In genomic region chr5:95086932-95087818, GRCh38 we compare ENCODE assay signal across 13 cellular contexts.
DNase-seq lines count a peak whose midpoint lies in the region; ATAC-seq, FAIRE-seq and TF ChIP-seq lines count a peak whose summit lies in the region.
"Had no signal": no experiment of that assay in that cellular context is flagged by ENCODE, and none has a peak within 500 bp of the region (broad histone marks: within the 10 kb centered on the region; RNA-seq: fewer than 3 reads in every experiment).

No MANE protein-coding gene starts in this region.

- TF ChIP-seq POLR2A in H1 (IDR thresholded peaks at IDR 0.05; ENCODE audit: control extremely low read depth in 1 of 2, low read depth in 2 of 2, low read length in 2 of 2) = no peak

- no peak overlapping the region for H3K4me3 ChIP-seq in H1 (ENCODE audit: extremely low read depth in 1 of 4, insufficient read depth in 2 of 4, low read depth in 3 of 4, low read length in 4 of 4)
- H3K4me3 ChIP-seq: suprapubic skin had no signal

- peaks cover 1% of the 10 kb centered on the region for H3K27me3 Mint-ChIP-seq in activated CD4-positive, alpha-beta memory T cell treated with anti-CD3 and anti-CD28 coated beads, Interleukin-2, amount 10 ng/mL, durations not matched to agents 7 days and 5 days
- no peaks in the 10 kb centered on the region for H3K27me3 Mint-ChIP-seq in effector memory CD8-positive, alpha-beta T cell

- FAIRE-seq in H1 (lab: Jason Lieb, UNC) = no peak

- no peaks in the 10 kb centered on the region for H3K36me3 ChIP-seq in H1 (ENCODE audit: control insufficient read depth in 2 of 4, insufficient read depth in 4 of 4, low read length in 3 of 4)
- H3K36me3 ChIP-seq: suprapubic skin had no signal

- no peak for TF ChIP-seq RAD21 in H1 (IDR thresholded peaks at IDR 0.05 in 1 of 2, conservative IDR thresholded peaks at IDR 0.05 in 1 of 2; ENCODE audit: low read depth in 2 of 2, low read length in 2 of 2)

- no peaks in the 10 kb centered on the region for H3K36me3 Mint-ChIP-seq in activated CD4-positive, alpha-beta memory T cell treated with anti-CD3 and anti-CD28 coated beads, Interleukin-2, amount 10 ng/mL, durations not matched to agents 7 days and 5 days (ENCODE audit: low read depth)
- H3K36me3 Mint-ChIP-seq in effector memory CD8-positive, alpha-beta T cell (ENCODE audit: insufficient read depth) = no peaks in the 10 kb centered on the region

- no peak overlapping the region for H3K4me3 Mint-ChIP-seq in activated CD4-positive, alpha-beta memory T cell treated with anti-CD3 and anti-CD28 coated beads, Interleukin-2, amount 10 ng/mL, durations not matched to agents 7 days and 5 days
- no peak overlapping the region for H3K4me3 Mint-ChIP-seq in effector memory CD8-positive, alpha-beta T cell

- H3K27me3 ChIP-seq in H1 (replicated peaks in 1 of 4; ENCODE audit: control insufficient read depth in 3 of 4, extremely low read depth in 1 of 4, insufficient read depth in 3 of 4, low read length in 3 of 4) = no peaks in the 10 kb centered on the region; a peak in 1 of 7 replicates
- H3K27me3 ChIP-seq: suprapubic skin had no signal

- CTCF ChIA-PET in H1 (lab: Charles Lee; ENCODE audit: partially characterized antibody) = interaction anchor here (0.6 to 1.0 kb wide), 2 partner anchors 91 to 476 kb away, joined by 3 to 4 read pairs; no protein-coding TSS in a partner anchor
- CTCF ChIA-PET in activated CD4-positive, alpha-beta memory T cell treated with anti-CD3 and anti-CD28 coated beads, Interleukin-2, amount 10 ng/mL, durations not matched to agents 7 days and 5 days (lab: Charles Lee) = no interaction called here

- no peak overlapping the region for H3K9ac ChIP-seq in H1 (replicated peaks in 1 of 4; ENCODE audit: extremely low read depth in 1 of 4, low read depth in 3 of 4, low read length in 3 of 4)

- no peaks in the 10 kb centered on the region; the same call in 1 of the 2 replicates for H3K23me2 ChIP-seq in H1 (ENCODE audit: low read depth, low read length)

- no peak overlapping the region for H2AK5ac ChIP-seq in H1 (ENCODE audit: low read depth, low read length)

- H2AFZ ChIP-seq in H1 (ENCODE audit: low read length) = 0 out of 2 replicates have a peak overlapping the region, but pooled peaks have one; percentile 6

- no peak overlapping the region for H3K23ac ChIP-seq in H1 (ENCODE audit: insufficient read length)

- H3K79me1 ChIP-seq in H1 (ENCODE audit: low read depth, low read length) = no peaks in the 10 kb centered on the region

- DNase-seq in H1 (ENCODE audit: low read depth in 1 of 2, low spot score in 2 of 2) (no peak), NCI-H82 (lab: John Stamatoyannopoulos, UW) (no peak)
- no peak for DNase-seq in stimulated activated CD8-positive, alpha-beta memory T cell treated with anti-CD3 and anti-CD28 coated beads, Interleukin-4, amount 100 ng/mL, for 48 hours
- DNase-seq in activated CD4-positive, alpha-beta memory T cell treated with anti-CD3 and anti-CD28 coated beads, Interleukin-2, amount 10 ng/mL, durations not matched to agents 7 days and 5 days = no peak
- DNase-seq in effector memory CD8-positive, alpha-beta T cell = no peak
- DNase-seq: DMS153; erythroblast; stimulated activated CD4-positive, alpha-beta T cell treated with anti-CD3 and anti-CD28 coated beads, Interleukin-12 subunit alpha, Interleukin-12 subunit beta, amount 100 ng/mL, for 4 hours had no signal

- no peaks in the 10 kb centered on the region for H3K9me3 ChIP-seq in H1 (ENCODE audit: insufficient read depth in 2 of 2, low read depth in 1 of 2, low read length in 1 of 2)
- H3K9me3 ChIP-seq: suprapubic skin had no signal

- POLR2A ChIA-PET in H1 (lab: Charles Lee; ENCODE audit: partially characterized antibody) = no interaction called here
- POLR2A ChIA-PET in activated CD4-positive, alpha-beta memory T cell treated with anti-CD3 and anti-CD28 coated beads, Interleukin-2, amount 10 ng/mL, durations not matched to agents 7 days and 5 days (lab: Charles Lee) = no interaction called here

- no peak overlapping the region for H3K14ac ChIP-seq in H1 (ENCODE audit: insufficient read length)

- no peak overlapping the region for H3K4me2 ChIP-seq in H1 (ENCODE audit: insufficient read depth in 1 of 2, low read depth in 2 of 2, low read length in 2 of 2)

- no peak overlapping the region for H2BK20ac ChIP-seq in H1 (ENCODE audit: low read length)

- no peaks in the 10 kb centered on the region for H4K20me1 ChIP-seq in H1 (replicated peaks in 1 of 2; ENCODE audit: control insufficient read depth in 1 of 2, insufficient read depth in 2 of 2, low read length in 2 of 2)

- H3K9me3 Mint-ChIP-seq in activated CD4-positive, alpha-beta memory T cell treated with anti-CD3 and anti-CD28 coated beads, Interleukin-2, amount 10 ng/mL, durations not matched to agents 7 days and 5 days = no peaks in the 10 kb centered on the region
- H3K9me3 Mint-ChIP-seq in effector memory CD8-positive, alpha-beta T cell = peaks cover 1 to 16% of the 10 kb centered on the region in 2 donors

- no peaks in the 10 kb centered on the region for H3K79me2 ChIP-seq in H1 (ENCODE audit: control insufficient read depth in 1 of 2, insufficient read depth in 2 of 2, low read length in 2 of 2)

- H3K27ac ChIP-seq in H1 (ENCODE audit: low read depth, low read length) = no peak overlapping the region
- H3K27ac ChIP-seq: HL-60, suprapubic skin had no signal

- H3K4me1 ChIP-seq in H1 (replicated peaks in 1 of 4; ENCODE audit: control insufficient read depth in 3 of 4, insufficient read depth in 4 of 4, low read length in 3 of 4) = no peaks in the 10 kb centered on the region; a peak in 1 of 7 replicates

- no peak overlapping the region for H4K5ac ChIP-seq in H1 (ENCODE audit: insufficient read length, low read depth, low read length)

- H3K4ac ChIP-seq in H1 (replicated peaks; ENCODE audit: insufficient read length, low read depth, low read length) = no peak overlapping the region

- peak overlapping the region; percentile 22; the same call in 1 of the 2 replicates for H2BK15ac ChIP-seq in H1 (ENCODE audit: low read length)

- H2BK12ac ChIP-seq in H1 (ENCODE audit: low read depth, low read length) = 0 out of 2 replicates have a peak overlapping the region, but pooled peaks have one; percentile 22

- peak; percentile 18 for ATAC-seq in GM18520 (IDR thresholded peaks at IDR 0.05; ENCODE audit: unreplicated experiment)
- peak; percentile 40 for ATAC-seq in GM21576 (IDR thresholded peaks at IDR 0.05; ENCODE audit: unreplicated experiment)
- ATAC-seq in HG03342 (IDR thresholded peaks at IDR 0.05; ENCODE audit: unreplicated experiment) = peak; percentile 40
- ATAC-seq in effector memory CD8-positive, alpha-beta T cell (replicated peaks) = no peak

- no peaks in the 10 kb centered on the region for H3K4me1 Mint-ChIP-seq in activated CD4-positive, alpha-beta memory T cell treated with anti-CD3 and anti-CD28 coated beads, Interleukin-2, amount 10 ng/mL, durations not matched to agents 7 days and 5 days
- no peaks in the 10 kb centered on the region for H3K4me1 Mint-ChIP-seq in effector memory CD8-positive, alpha-beta T cell (ENCODE audit: low read depth in 2 of 2)

- 88% methylated on average over 6 of the region's 6 CpGs; no CpG with 5 or more reads in 1 of the 2 experiments for WGBS in H1 (ENCODE audit: extremely low coverage in 1 of 2, insufficient coverage in 1 of 2, insufficient read length in 1 of 2, insufficient replicate concordance in 2 of 2, low coverage in 1 of 2, low lambda C conversion rate in 2 of 2, missing lambda C conversion rate in 1 of 2), 2 experiments

- H2BK120ac ChIP-seq in H1 (replicated peaks; ENCODE audit: low read depth, low read length) = no peak overlapping the region

- H3K18ac ChIP-seq in H1 (ENCODE audit: extremely low read depth, low read length) = no peak overlapping the region

- no peak overlapping the region for H4K8ac ChIP-seq in H1 (ENCODE audit: extremely low read depth, insufficient read depth, low read length)

- no peak overlapping the region for H2BK5ac ChIP-seq in H1 (ENCODE audit: low read depth, low read length)

- no peak for TF ChIP-seq CTCF in H1 (IDR thresholded peaks at IDR 0.05; ENCODE audit: control extremely low read depth in 1 of 3, insufficient read depth in 1 of 3, low read depth in 1 of 3, low read length in 3 of 3)

- no peak for TF ChIP-seq EP300 in H1 (IDR thresholded peaks at IDR 0.05; ENCODE audit: borderline replicate concordance in 1 of 2, low read depth in 2 of 2, low read length in 2 of 2)

- H4K91ac ChIP-seq in H1 (replicated peaks; ENCODE audit: insufficient read length, low read length) = no peak overlapping the region

- no peak overlapping the region for H3K27ac Mint-ChIP-seq in activated CD4-positive, alpha-beta memory T cell treated with anti-CD3 and anti-CD28 coated beads, Interleukin-2, amount 10 ng/mL, durations not matched to agents 7 days and 5 days
- no peak overlapping the region for H3K27ac Mint-ChIP-seq in effector memory CD8-positive, alpha-beta T cell

- no peak overlapping the region for H3K56ac ChIP-seq in H1 (replicated peaks; ENCODE audit: insufficient read length, low read depth, low read length)

TF ChIP-seq in H1, 55 proteins besides CTCF, POLR2A, EP300 and RAD21:
- TF ChIP-seq FOSL1 (IDR thresholded peaks at IDR 0.05; ENCODE audit: insufficient read depth, low read depth, low read length) (no peak), PHF8 (conservative IDR thresholded peaks at IDR 0.05; ENCODE audit: low read depth, low read length) (no peak), EZH2 (IDR thresholded peaks at IDR 0.05; ENCODE audit: low read depth, low read length, severe bottlenecking) (no peak), SP2 (IDR thresholded peaks at IDR 0.05; ENCODE audit: low read length) (no peak), MAFK (IDR thresholded peaks at IDR 0.05; ENCODE audit: low read depth, low read length) (no peak), USF2 (IDR thresholded peaks at IDR 0.05; ENCODE audit: low read length) (no peak), SUZ12 (IDR thresholded peaks at IDR 0.05; ENCODE audit: low read length) (no peak), JUN (IDR thresholded peaks at IDR 0.05; ENCODE audit: low read depth, low read length) (no peak), ZNF274 (IDR thresholded peaks at IDR 0.05; ENCODE audit: borderline replicate concordance, extremely low read depth, low read length) (no peak)
